Comparison of ENCODE assay signal across 19 cellular contexts in the genomic region with DNA sequence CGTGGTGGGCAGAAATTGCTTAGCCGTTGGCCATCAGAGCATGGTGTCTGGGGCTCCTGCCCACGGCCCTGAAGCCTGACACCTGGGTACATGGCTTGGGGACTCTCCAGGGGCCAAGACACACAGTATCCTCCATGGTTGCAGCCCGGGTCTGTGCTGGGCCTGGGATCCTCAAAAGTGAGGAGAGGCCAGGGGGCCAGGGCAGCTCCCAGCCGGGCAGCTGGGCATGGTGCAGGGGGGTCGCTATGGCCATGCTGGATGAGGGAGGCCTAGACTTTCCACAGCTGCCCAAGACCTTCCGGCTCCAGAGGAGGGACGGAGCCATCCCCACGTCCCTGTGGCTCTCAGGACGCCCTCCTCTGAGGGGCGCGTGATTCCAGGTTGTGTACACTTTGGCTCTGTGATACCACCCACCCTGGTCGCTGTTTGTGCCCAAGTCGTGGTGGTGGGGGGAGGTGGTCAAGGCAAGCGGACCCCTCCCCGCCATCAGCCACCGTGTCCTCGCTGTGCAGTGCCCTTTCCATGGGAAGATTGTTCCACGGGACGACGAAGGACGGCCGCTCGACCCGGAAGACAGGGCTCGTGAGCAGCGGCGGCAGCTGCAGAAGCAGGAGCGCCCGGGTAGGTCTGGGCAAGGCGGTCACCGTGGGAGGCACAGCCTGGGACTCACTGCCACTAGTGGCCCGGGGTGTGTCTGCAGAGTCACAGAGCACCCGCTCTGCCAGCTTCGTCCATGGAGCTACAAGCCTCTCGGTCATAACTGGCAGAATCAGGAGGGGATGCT. TPM values are rescaled to one million over a fixed set of nuclear protein-coding genes. Genes with fewer than 3 reads are reported as not detected.
"Had no signal": no experiment of that assay in that cellular context is flagged by ENCODE, and none has a peak within 500 bp of the region (broad histone marks: within the 10 kb centered on the region; RNA-seq: fewer than 3 reads in every experiment).

No MANE protein-coding gene starts in this region.

- DNase-seq: activated CD4-positive, alpha-beta T cell treated with anti-CD3 and anti-CD28 coated beads for 4 hours; activated CD8-positive, alpha-beta memory T cell treated with anti-CD3 and anti-CD28 coated beads, Interleukin-2, amount 50 U/mL, for 4 hours; activated CD8-positive, alpha-beta T cell treated with anti-CD3 and anti-CD28 coated beads for 36 hours; activated effector memory CD4-positive, alpha-beta T cell treated with anti-CD3 and anti-CD28 coated beads, Interleukin-2, amount 50 U/mL, for 16 hours; activated T-cell treated with anti-CD3 and anti-CD28 coated beads, Interleukin-2, amount 50 U/mL, for 48 hours; cerebellar nuclear complex; effector memory CD4-positive, alpha-beta T cell; gastrocnemius medialis; retina; trophoblast cell had no signal

- H3K4me3 ChIP-seq: gastrocnemius medialis, ovary, smooth muscle cell, suprapubic skin had no signal

- ATAC-seq: activated CD8-positive, alpha-beta T cell treated with anti-CD3 and anti-CD28 coated beads for 36 hours; gastrocnemius medialis; left lobe of liver; SK-N-SH treated with all-trans-retinoic acid at 6 μM for 48 hours had no signal

- H3K9me3 ChIP-seq: gastrocnemius medialis, ovary, suprapubic skin had no signal

- H3K27ac ChIP-seq: epithelial cell of prostate, gastrocnemius medialis, ovary, suprapubic skin had no signal

- H3K4me2 ChIP-seq: smooth muscle cell had no signal

- H3K36me3 ChIP-seq: ovary had no signal

- H3K27me3 ChIP-seq: gastrocnemius medialis, ovary, suprapubic skin had no signal

- H3K4me1 ChIP-seq: gastrocnemius medialis, suprapubic skin had no signal

RNA-seq across cellular contexts. Expression of gene NKX1-1, which starts 25.7 kb away (rescaled TPM):
- total RNA-seq: activated CD8-positive, alpha-beta T cell treated with anti-CD3 and anti-CD28 coated beads for 36 hours; gastrocnemius medialis; left lobe of liver; mesenteric fat pad; ovary; smooth muscle cell; suprapubic skin; T-helper 1 cell treated with Interleukin-12 subunit alpha and Interleukin-12 subunit beta and Interleukin-4 antibody, amounts not matched to agents 30 ng/mL and 1 ng/mL, for 36 hours had no signal
- polyA plus RNA-seq: neural cell, ovary, smooth muscle cell had no signal
